ENCODE assay signal across 8 cellular contexts in genomic region chr2:176122633-176123482, GRCh38. TPM values are rescaled to one million over a fixed set of nuclear protein-coding genes. Genes with fewer than 3 reads are reported as not detected.
A peak's percentile ranks its signal among the peaks of the same experiment; 100 is the strongest.
DNase-seq lines count a peak whose midpoint lies in the region; ATAC-seq and TF ChIP-seq lines count a peak whose summit lies in the region.

Gene HOXD9 (plus strand): TSS chr2:176122719. CDS start chr2:176122769, 50 bp downstream.

- no peak for TF ChIP-seq CTCF in glutamatergic neuron (IDR thresholded peaks at IDR 0.05; ENCODE audit: partially characterized antibody, unreplicated experiment)
- no peak for TF ChIP-seq CTCF in progenitor cell of endocrine pancreas (IDR thresholded peaks at IDR 0.05; ENCODE audit: unreplicated experiment)
- no peak for TF ChIP-seq CTCF in Calu3 (IDR thresholded peaks at IDR 0.05; ENCODE audit: unreplicated experiment)

- CTCF ChIA-PET in Calu3 (lab: Charles Lee) = no interaction called here

- H3K36me3 Mint-ChIP-seq in glutamatergic neuron (ENCODE audit: unreplicated experiment) (no peaks in the 10 kb centered on the region), progenitor cell of endocrine pancreas (ENCODE audit: insufficient read depth) (no peaks in the 10 kb centered on the region), Calu3 (ENCODE audit: insufficient read depth, unreplicated experiment) (no peaks in the 10 kb centered on the region)

- H3K27me3 Mint-ChIP-seq in glutamatergic neuron (ENCODE audit: unreplicated experiment) = peaks cover 43% of the 10 kb centered on the region
- H3K27me3 Mint-ChIP-seq in progenitor cell of endocrine pancreas = peaks cover 92% of the 10 kb centered on the region
- H3K27me3 Mint-ChIP-seq in Calu3 (ENCODE audit: unreplicated experiment) = peaks cover 27% of the 10 kb centered on the region

- no TSS peak for BruUV-seq in Calu3 (replicated peaks; lab: Mats Ljungman, UMichigan)

- H3K9me3 Mint-ChIP-seq in glutamatergic neuron (ENCODE audit: unreplicated experiment) = peaks cover 15% of the 10 kb centered on the region
- no peaks in the 10 kb centered on the region for H3K9me3 Mint-ChIP-seq in progenitor cell of endocrine pancreas (ENCODE audit: low read depth)
- H3K9me3 Mint-ChIP-seq in Calu3 (ENCODE audit: low read depth, unreplicated experiment) = no peaks in the 10 kb centered on the region

- peak; percentile 93 for DNase-seq in GM03348 (ENCODE audit: low spot score)
- peak; percentile 55 to 82 for DNase-seq in SW 1271 (lab: John Stamatoyannopoulos, UW)
- DNase-seq in glutamatergic neuron = peak; percentile 79
- DNase-seq in progenitor cell of endocrine pancreas (ENCODE audit: low spot score, unreplicated experiment) = no peak
- DNase-seq in NCI-H226 = no peak
- no peak for DNase-seq in HuH-7 (ENCODE audit: low spot score)
- DNase-seq in Calu3 = no peak

- no peak for ATAC-seq in GM18868 (IDR thresholded peaks at IDR 0.05; ENCODE audit: unreplicated experiment)

- intact Hi-C loops in Calu3 (cut with micrococcal nuclease; ENCODE audit: unreplicated experiment) = loop anchor here (10.0 kb wide), 1 partner anchor 1642 kb away; no protein-coding TSS in a partner anchor

- H3K4me3 Mint-ChIP-seq in glutamatergic neuron (ENCODE audit: unreplicated experiment) = peak within 1 kb of the TSS; percentile 85
- H3K4me3 Mint-ChIP-seq in progenitor cell of endocrine pancreas (ENCODE audit: low read depth) = peak within 1 kb of the TSS; percentile 61
- H3K4me3 Mint-ChIP-seq in Calu3 (ENCODE audit: low read depth, unreplicated experiment) = no peak within 1 kb of the TSS

- H3K4me1 Mint-ChIP-seq in glutamatergic neuron (ENCODE audit: low read depth, unreplicated experiment) (peaks cover 3% of the 10 kb centered on the region), progenitor cell of endocrine pancreas (ENCODE audit: low read depth) (no peaks in the 10 kb centered on the region), Calu3 (ENCODE audit: low read depth, unreplicated experiment) (no peaks in the 10 kb centered on the region)

- H3K27ac Mint-ChIP-seq in glutamatergic neuron (ENCODE audit: unreplicated experiment) = no peak within 1 kb of the TSS
- no peak within 1 kb of the TSS for H3K27ac Mint-ChIP-seq in progenitor cell of endocrine pancreas
- H3K27ac Mint-ChIP-seq in Calu3 (ENCODE audit: unreplicated experiment) = no peak within 1 kb of the TSS

RNA-seq across cellular contexts. Expression of gene HOXD9, which starts in this region (rescaled TPM):
- 0.44 TPM for total RNA-seq in glutamatergic neuron (ENCODE audit: unreplicated experiment)
- total RNA-seq in progenitor cell of endocrine pancreas = not detected in 2 replicates
- total RNA-seq in Calu3 (2022) = not detected in 2 replicates

Comparison
In these comparisons a context has a peak if more than half of its experiments do, and no peak if none do; other contexts are left out.
1. Peak in DNase-seq in glutamatergic neuron; RNA of the gene not detected or under 1 TPM.
2. DNase-seq: peak in GM03348 (single experiment) and SW 1271 (2 of 2); none in progenitor cell of endocrine pancreas (single experiment), NCI-H226 (single experiment), HuH-7 (single experiment) and Calu3 (single experiment).